Comparison of ENCODE assay signal across 17 cellular contexts in the genomic region with DNA sequence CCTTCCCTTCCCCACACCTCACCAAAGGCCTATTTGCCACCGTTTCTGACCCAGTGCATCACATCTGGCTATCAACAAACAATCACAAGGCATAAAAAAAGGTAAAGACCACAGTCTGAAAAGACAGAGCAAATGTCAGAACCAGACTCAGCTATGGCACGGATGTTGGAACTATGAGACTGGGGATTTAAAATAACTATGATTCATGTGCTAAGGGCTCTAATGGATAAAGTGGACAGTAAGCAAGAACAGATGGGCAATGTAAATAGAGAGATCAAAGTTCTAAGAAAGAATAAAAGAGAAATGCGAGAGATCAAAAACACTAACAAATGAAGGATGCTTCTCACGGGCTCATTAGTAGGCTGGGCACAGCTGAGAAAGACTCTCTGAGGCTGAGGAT.
DNase-seq lines count a peak whose midpoint lies in the region; ATAC-seq, FAIRE-seq and TF ChIP-seq lines count a peak whose summit lies in the region.
"Had no signal": no experiment of that assay in that cellular context is flagged by ENCODE, and none has a peak within 500 bp of the region (broad histone marks: within the 10 kb centered on the region; RNA-seq: fewer than 3 reads in every experiment).

No MANE protein-coding gene starts in this region.

- H4K20me1 ChIP-seq in smooth muscle cell (ENCODE audit: low read depth), result no peaks in the 10 kb centered on the region

- H3K4me2 ChIP-seq in smooth muscle cell, result no peak overlapping the region

- H2AFZ ChIP-seq in smooth muscle cell (ENCODE audit: low read depth), result no peak overlapping the region
- H2AFZ ChIP-seq: GM23248 had no signal

- H3K36me3 Mint-ChIP-seq in T-helper 17 cell (ENCODE audit: low read depth), result no peaks in the 10 kb centered on the region

- peak overlapping the region; percentile 8 for H3K27ac Mint-ChIP-seq in T-helper 17 cell
- H3K27ac Mint-ChIP-seq: B cell; CD4-positive, alpha-beta T cell had no signal

- H3K27ac ChIP-seq in smooth muscle cell (ENCODE audit: low read depth), result peak overlapping the region; percentile 52
- H3K27ac ChIP-seq: GM23248 had no signal

- H3K9ac ChIP-seq in smooth muscle cell (ENCODE audit: low read depth), result no peak overlapping the region
- H3K9ac ChIP-seq: GM23248 had no signal

- H3F3A ChIP-seq in smooth muscle cell (ENCODE audit: low read depth), result no peaks in the 10 kb centered on the region

- no peaks in the 10 kb centered on the region for H3K79me2 ChIP-seq in smooth muscle cell (ENCODE audit: low read depth)

- no peaks in the 10 kb centered on the region for H3K27me3 ChIP-seq in smooth muscle cell (ENCODE audit: low read depth)

- no peak overlapping the region for H3K4me3 Mint-ChIP-seq in T-helper 17 cell
- H3K4me3 Mint-ChIP-seq: B cell; CD4-positive, alpha-beta T cell had no signal

- TF ChIP-seq CTCF in fibroblast of mammary gland (conservative IDR thresholded peaks at IDR 0.05; ENCODE audit: control insufficient read depth, insufficient read depth, low read depth, low read length), result no peak
- TF ChIP-seq CTCF in smooth muscle cell (IDR thresholded peaks at IDR 0.05; ENCODE audit: borderline replicate concordance, insufficient read depth, poor library complexity, severe bottlenecking), result no peak

- peak; percentile 54 for DNase-seq in HCEC 1CT
- no peak for DNase-seq in T-helper 17 cell
- peak; percentile 2 for DNase-seq in fibroblast of mammary gland (ENCODE audit: low read depth)
- DNase-seq in smooth muscle cell (lab: John Stamatoyannopoulos, UW; ENCODE audit: unreplicated experiment), result no peak
- no peak for DNase-seq in NK-92 (lab: John Stamatoyannopoulos, UW; ENCODE audit: unreplicated experiment)
- DNase-seq in urothelium cell line (ENCODE audit: low spot score), result no peak
- DNase-seq: C1 segment of cervical spinal cord; CD4-positive, alpha-beta T cell; DND-41; GF-D8; GM23248; H7 had no signal

- FAIRE-seq in urothelium cell line (lab: Jason Lieb, UNC), result no peak
- FAIRE-seq: A204.1, HepG2, HTR-8/SVneo had no signal

- peaks cover 30% of the 10 kb centered on the region for H3K27me3 Mint-ChIP-seq in T-helper 17 cell

- H3K9me3 ChIP-seq in T-helper 17 cell (ENCODE audit: control insufficient read depth, low read length, poor library complexity, severe bottlenecking) (no peaks in the 10 kb centered on the region), smooth muscle cell (replicated peaks; ENCODE audit: low read depth) (no peaks in the 10 kb centered on the region)

- ATAC-seq in T-helper 17 cell (no peak), GM19023 (IDR thresholded peaks at IDR 0.05; ENCODE audit: unreplicated experiment) (no peak)
- ATAC-seq: HepG2 had no signal

- no peaks in the 10 kb centered on the region for H3K4me1 ChIP-seq in smooth muscle cell (ENCODE audit: low read depth)

- no peaks in the 10 kb centered on the region for H3K4me1 Mint-ChIP-seq in T-helper 17 cell

- WGBS in smooth muscle cell (ENCODE audit: low lambda C conversion rate), result 46% methylated on average over 4 of the region's 4 CpGs

- H3K36me3 ChIP-seq in smooth muscle cell (ENCODE audit: low read depth), result no peaks in the 10 kb centered on the region

- H3K4me3 ChIP-seq in fibroblast of mammary gland (ENCODE audit: control insufficient read depth, low read depth, low read length), result no peak overlapping the region
- no peak overlapping the region for H3K4me3 ChIP-seq in smooth muscle cell
- H3K4me3 ChIP-seq: GM23248 had no signal

Comparison
In these comparisons a context has a peak if more than half of its experiments do, and no peak if none do; other contexts are left out.
1. DNase-seq: peak in HCEC 1CT (single experiment) and fibroblast of mammary gland (single experiment); none in T-helper 17 cell (0 of 3), smooth muscle cell (single experiment), NK-92 (single experiment) and urothelium cell line (single experiment).